In the genomic region with DNA sequence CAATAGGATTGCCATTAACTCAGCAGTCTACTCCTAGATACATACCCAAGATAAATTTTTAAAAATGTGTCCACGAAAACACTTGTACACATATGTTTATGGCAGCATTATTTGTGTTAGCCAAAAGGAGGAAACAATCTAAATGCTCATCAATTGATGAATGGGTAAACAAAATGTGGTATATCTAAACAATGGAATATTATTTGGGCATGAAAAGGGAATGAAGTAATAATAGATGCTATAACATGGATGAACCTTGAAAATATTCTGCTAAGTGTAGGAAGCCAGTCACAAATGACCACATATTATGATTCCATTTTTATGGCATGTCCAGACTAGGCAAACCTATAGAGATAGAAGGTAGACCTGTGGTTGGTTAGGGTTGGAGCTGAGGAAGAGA, we compare ENCODE assay signal across 34 cellular contexts. TPM values are rescaled to one million over a fixed set of nuclear protein-coding genes. Genes with fewer than 3 reads are reported as not detected.
"Had no signal": no experiment of that assay in that cellular context is flagged by ENCODE, and none has a peak within 500 bp of the region (broad histone marks: within the 10 kb centered on the region; RNA-seq: fewer than 3 reads in every experiment).

No MANE protein-coding gene starts in this region.

- H3K4me3 Mint-ChIP-seq: mesothelial cell of epicardium, naive B cell had no signal

- H3K4me3 ChIP-seq: coronary artery, dorsolateral prefrontal cortex, esophagus squamous epithelium, gastrocnemius medialis, heart right ventricle, left lung, lower lobe of right lung, mucosa of descending colon had no signal

- H3K4me1 ChIP-seq: esophagus squamous epithelium, gastrocnemius medialis, heart right ventricle, left lung, lower lobe of right lung had no signal

- H3K36me3 ChIP-seq: esophagus squamous epithelium, gastrocnemius medialis, heart right ventricle, left lung, lower lobe of right lung had no signal

- H3K27ac Mint-ChIP-seq: mesothelial cell of epicardium, naive B cell had no signal

- H3K36me3 Mint-ChIP-seq: mesothelial cell of epicardium, naive B cell had no signal

- FAIRE-seq: colon, endometrium, islet of Langerhans, keratinocyte had no signal

- H3K27ac ChIP-seq: coronary artery, dorsolateral prefrontal cortex, epithelial cell of prostate, esophagus squamous epithelium, gastrocnemius medialis, heart right ventricle, left lung, lower lobe of right lung had no signal

- H3K27me3 ChIP-seq: dorsolateral prefrontal cortex, esophagus squamous epithelium, gastrocnemius medialis, heart right ventricle, left lung had no signal

- H3K4me1 Mint-ChIP-seq: mesothelial cell of epicardium, naive B cell had no signal

- DNase-seq: dermis blood vessel endothelial cell; dorsolateral prefrontal cortex; effector CD4-positive, alpha-beta T cell; effector memory CD4-positive, alpha-beta T cell; erythroblast; esophagus squamous epithelium; foreskin fibroblast; foreskin melanocyte; gastrocnemius medialis; glutamatergic neuron; head of caudate nucleus; heart right ventricle; hippocampal formation; left cardiac atrium; left lung; left ventricle myocardium superior; lower lobe of right lung; mesenchymal stem cell; mucosa of descending colon; naive B cell had no signal

- H3K9me3 ChIP-seq: gastrocnemius medialis, lower lobe of right lung had no signal

- ATAC-seq: esophagus mucosa, gastrocnemius medialis, heart right ventricle, left cardiac atrium, left lung, left ventricle myocardium superior, lower lobe of right lung, mucosa of descending colon had no signal

RNA-seq across cellular contexts. Expression of gene CFHR5, which starts 34.3 kb away (rescaled TPM):
- total RNA-seq: dermis blood vessel endothelial cell, esophagus mucosa, esophagus squamous epithelium, gastrocnemius medialis, glomerular endothelial cell, heart right ventricle, kidney epithelial cell, left cardiac atrium, left lung, left ventricle myocardium superior, lower leg skin, lower lobe of right lung, lung microvascular endothelial cell, mesenteric fat pad, mesothelial cell of epicardium, mucosa of descending colon, myocyte had no signal
- polyA plus RNA-seq: heart right ventricle, keratinocyte had no signal

RNA-seq across cellular contexts. Expression of gene F13B, which starts 55.4 kb away (rescaled TPM):
- total RNA-seq: dermis blood vessel endothelial cell, dorsolateral prefrontal cortex, esophagus mucosa, esophagus squamous epithelium, gastrocnemius medialis, glomerular endothelial cell, heart right ventricle, kidney epithelial cell, left cardiac atrium, left lung, left ventricle myocardium superior, lower leg skin, lower lobe of right lung, lung microvascular endothelial cell, mesenteric fat pad, mesothelial cell of epicardium, mucosa of descending colon, myocyte had no signal
- polyA plus RNA-seq: heart right ventricle, keratinocyte had no signal
